Comparison of ENCODE assay signal across 19 cellular contexts in the genomic region with DNA sequence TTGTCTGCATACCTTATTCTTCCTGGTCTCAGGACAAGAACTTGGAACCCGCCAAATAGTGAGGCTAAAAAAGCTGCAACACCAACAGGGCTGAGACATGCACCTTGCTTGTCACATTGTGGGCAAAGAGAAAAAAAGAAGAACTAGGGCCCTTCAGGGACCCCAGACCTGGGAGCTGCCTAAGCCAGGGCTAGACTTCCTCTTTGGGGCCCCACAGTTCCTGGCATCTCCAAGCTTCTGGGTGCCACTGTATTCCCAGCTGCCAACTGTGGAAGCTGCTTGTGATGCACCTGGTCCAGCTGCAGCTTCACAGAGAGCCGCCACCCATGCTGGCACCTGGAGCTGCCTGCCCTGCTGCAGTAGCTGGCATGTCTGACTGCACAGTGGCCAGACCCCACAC.
"Had no signal": no experiment of that assay in that cellular context is flagged by ENCODE, and none has a peak within 500 bp of the region (broad histone marks: within the 10 kb centered on the region; RNA-seq: fewer than 3 reads in every experiment).

No MANE protein-coding gene starts in this region.

- DNase-seq: effector memory CD8-positive, alpha-beta T cell; gastrocnemius medialis; glutamatergic neuron; islet precursor cell; mammary epithelial cell; naive thymus-derived CD4-positive, alpha-beta T cell; posterior cingulate gyrus; spleen; stimulated activated CD4-positive, alpha-beta T cell treated with anti-CD3 and anti-CD28 coated beads, Interleukin-15, amount 100 ng/mL, for 24 hours; stimulated activated CD4-positive, alpha-beta T cell treated with anti-CD3 and anti-CD28 coated beads, Interleukin-1b, Interleukin-23, amount 100 ng/mL, for 48 hours; stimulated activated CD4-positive, alpha-beta T cell treated with anti-CD3 and anti-CD28 coated beads, Interleukin-4, amount 100 ng/mL, for 24 hours; stimulated activated naive B cell treated with anti-CD40 and anti-IgM and Interleukin-4, amounts not matched to agents 10 μg/mL and 1 μg/mL and 100 μg/mL, for 72 hours; stimulated activated naive CD8-positive, alpha-beta T cell treated with anti-CD3 and anti-CD28 coated beads, Interleukin-15, amount 100 ng/mL, for 72 hours; transverse colon had no signal

- H3K27me3 ChIP-seq: esophagus muscularis mucosa, gastrocnemius medialis, spleen, transverse colon had no signal

- H3K4me1 ChIP-seq: esophagus muscularis mucosa, gastrocnemius medialis, spleen, transverse colon had no signal

- ATAC-seq: effector memory CD8-positive, alpha-beta T cell; gastrocnemius medialis; left lobe of liver; naive thymus-derived CD4-positive, alpha-beta T cell; sciatic nerve; stimulated activated naive B cell treated with anti-CD40 and anti-IgM and Interleukin-4, amounts not matched to agents 10 μg/mL and 1 μg/mL and 100 μg/mL, for 72 hours; stimulated activated naive CD8-positive, alpha-beta T cell treated with anti-CD3 and anti-CD28 coated beads, Interleukin-15, amount 100 ng/mL, for 72 hours had no signal

- H3K4me3 ChIP-seq: esophagus muscularis mucosa, gastrocnemius medialis, spleen, thoracic aorta, transverse colon had no signal

- H3K36me3 ChIP-seq: esophagus muscularis mucosa, gastrocnemius medialis, spleen, thoracic aorta, transverse colon had no signal

- H3K9me3 ChIP-seq: esophagus muscularis mucosa, gastrocnemius medialis, thoracic aorta, transverse colon had no signal

- H3K27ac ChIP-seq: epithelial cell of prostate, esophagus muscularis mucosa, gastrocnemius medialis, spleen, thoracic aorta, transverse colon had no signal
